ENCODE assay signal across 24 cellular contexts in genomic region chrX:9683350-9683749, GRCh38.
"Had no signal": no experiment of that assay in that cellular context is flagged by ENCODE, and none has a peak within 500 bp of the region (broad histone marks: within the 10 kb centered on the region; RNA-seq: fewer than 3 reads in every experiment).

No MANE protein-coding gene starts in this region.

- H3K9me3 Mint-ChIP-seq: dendritic cell treated with granulocyte-macrophage colony-stimulating factor and Interleukin-4, amounts not matched to agents 40 ng/mL and 50 ng/mL, for 4 days had no signal

- H3K4me3 ChIP-seq: colonic mucosa, esophagus squamous epithelium, gastrocnemius medialis, heart right ventricle, left lung, lower lobe of right lung had no signal

- H3K9me3 ChIP-seq: colonic mucosa, esophagus squamous epithelium, gastrocnemius medialis, heart right ventricle, left lung, lower lobe of right lung had no signal

- H3K36me3 ChIP-seq: colonic mucosa, gastrocnemius medialis, left lung, lower lobe of right lung had no signal

- H3K27me3 ChIP-seq: colonic mucosa, esophagus squamous epithelium, gastrocnemius medialis, heart right ventricle, left lung had no signal

- FAIRE-seq: endometrium, islet of Langerhans, keratinocyte had no signal

- H3K27ac ChIP-seq: colonic mucosa, epithelial cell of prostate, esophagus squamous epithelium, gastrocnemius medialis, heart right ventricle, left lung, lower lobe of right lung had no signal

- H3K27me3 Mint-ChIP-seq: dendritic cell treated with granulocyte-macrophage colony-stimulating factor and Interleukin-4, amounts not matched to agents 40 ng/mL and 50 ng/mL, for 4 days had no signal

- DNase-seq: colonic mucosa; cortex of kidney; effector CD8-positive, alpha-beta T cell; erythroblast; esophagus squamous epithelium; foreskin fibroblast; foreskin melanocyte; gastrocnemius medialis; glutamatergic neuron; head of caudate nucleus; heart right ventricle; hippocampal formation; left cardiac atrium; left lung; left ventricle myocardium superior; lower lobe of right lung; mesenchymal stem cell; midbrain had no signal

- H3K27ac Mint-ChIP-seq: dendritic cell treated with granulocyte-macrophage colony-stimulating factor and Interleukin-4, amounts not matched to agents 40 ng/mL and 50 ng/mL, for 4 days had no signal

- H3K4me3 Mint-ChIP-seq: dendritic cell treated with granulocyte-macrophage colony-stimulating factor and Interleukin-4, amounts not matched to agents 40 ng/mL and 50 ng/mL, for 4 days had no signal

- ATAC-seq: esophagus mucosa, gastrocnemius medialis, heart right ventricle, left cardiac atrium, left lung, left ventricle myocardium superior, lower lobe of right lung had no signal

- H3K4me1 ChIP-seq: colonic mucosa, esophagus squamous epithelium, gastrocnemius medialis, heart right ventricle, left lung, lower lobe of right lung had no signal
